ENCODE assay signal across 9 cellular contexts in genomic region chr6:106702451-106703110, GRCh38.
A peak's percentile ranks its signal among the peaks of the same experiment; 100 is the strongest.
DNase-seq lines count a peak whose midpoint lies in the region; ATAC-seq and TF ChIP-seq lines count a peak whose summit lies in the region.
"Had no signal": no experiment of that assay in that cellular context is flagged by ENCODE, and none has a peak within 500 bp of the region (broad histone marks: within the 10 kb centered on the region; RNA-seq: fewer than 3 reads in every experiment).

No MANE protein-coding gene starts in this region.

- DNase-seq in NCI-H187 treated with DMSO at 0.1 percent for 48 hours (lab: John Stamatoyannopoulos, UW) (peak; percentile 87), left lobe of liver (ENCODE audit: low spot score) (peak; percentile 87), DMS114 treated with DMSO at 0.1 percent for 48 hours (lab: John Stamatoyannopoulos, UW; ENCODE audit: unreplicated experiment) (no peak), esophagus muscularis mucosa (ENCODE audit: extremely low spot score) (no peak), NCI-H1048 (lab: John Stamatoyannopoulos, UW) (no peak), AML-193 (lab: John Stamatoyannopoulos, UW) (no peak)

- peak; percentile 98 for ATAC-seq in GM18858 (IDR thresholded peaks at IDR 0.05; ENCODE audit: unreplicated experiment)
- ATAC-seq in HG02840 (IDR thresholded peaks at IDR 0.05; ENCODE audit: low FRiP score, unreplicated experiment): peak; percentile 90
- ATAC-seq in left lobe of liver: peak; percentile 85

- TF ChIP-seq EP300 in esophagus muscularis mucosa (IDR thresholded peaks at IDR 0.05): no peak

- no peak overlapping the region for H3K4me3 ChIP-seq in esophagus muscularis mucosa

- WGBS in esophagus muscularis mucosa: 76% methylated on average over 10 of the region's 10 CpGs

- intact Hi-C loops in esophagus muscularis mucosa (cut with DNase I): no loop called here

- H3K27me3 ChIP-seq in esophagus muscularis mucosa: peaks cover 0 to 16% (median 0%) of the 10 kb centered on the region in 4 donors

- H3K27ac ChIP-seq in esophagus muscularis mucosa (replicated peaks in 1 of 4): no peak overlapping the region
- H3K27ac ChIP-seq: KMS-11 had no signal

- no peak for TF ChIP-seq CTCF in esophagus muscularis mucosa (IDR thresholded peaks at IDR 0.05)

- no peaks in the 10 kb centered on the region for H3K9me3 ChIP-seq in esophagus muscularis mucosa

- TF ChIP-seq POLR2A in esophagus muscularis mucosa (IDR thresholded peaks at IDR 0.05; ENCODE audit: low read depth): no peak

- H3K4me1 ChIP-seq in esophagus muscularis mucosa: no peaks in the 10 kb centered on the region

- no peaks in the 10 kb centered on the region for H3K36me3 ChIP-seq in esophagus muscularis mucosa

Comparison
In these comparisons a context has a peak if more than half of its experiments do, and no peak if none do; other contexts are left out.
1. DNase-seq: peak in NCI-H187 treated with DMSO at 0.1 percent for 48 hours (single experiment) and left lobe of liver (single experiment); none in DMS114 treated with DMSO at 0.1 percent for 48 hours (single experiment), esophagus muscularis mucosa (single experiment), NCI-H1048 (single experiment) and AML-193 (0 of 2).
2. Peak in every context shown above with its lines, with median percentiles within 50 percentile points of each other: ATAC-seq.